ENCODE assay signal across 8 cellular contexts in the genomic region with DNA sequence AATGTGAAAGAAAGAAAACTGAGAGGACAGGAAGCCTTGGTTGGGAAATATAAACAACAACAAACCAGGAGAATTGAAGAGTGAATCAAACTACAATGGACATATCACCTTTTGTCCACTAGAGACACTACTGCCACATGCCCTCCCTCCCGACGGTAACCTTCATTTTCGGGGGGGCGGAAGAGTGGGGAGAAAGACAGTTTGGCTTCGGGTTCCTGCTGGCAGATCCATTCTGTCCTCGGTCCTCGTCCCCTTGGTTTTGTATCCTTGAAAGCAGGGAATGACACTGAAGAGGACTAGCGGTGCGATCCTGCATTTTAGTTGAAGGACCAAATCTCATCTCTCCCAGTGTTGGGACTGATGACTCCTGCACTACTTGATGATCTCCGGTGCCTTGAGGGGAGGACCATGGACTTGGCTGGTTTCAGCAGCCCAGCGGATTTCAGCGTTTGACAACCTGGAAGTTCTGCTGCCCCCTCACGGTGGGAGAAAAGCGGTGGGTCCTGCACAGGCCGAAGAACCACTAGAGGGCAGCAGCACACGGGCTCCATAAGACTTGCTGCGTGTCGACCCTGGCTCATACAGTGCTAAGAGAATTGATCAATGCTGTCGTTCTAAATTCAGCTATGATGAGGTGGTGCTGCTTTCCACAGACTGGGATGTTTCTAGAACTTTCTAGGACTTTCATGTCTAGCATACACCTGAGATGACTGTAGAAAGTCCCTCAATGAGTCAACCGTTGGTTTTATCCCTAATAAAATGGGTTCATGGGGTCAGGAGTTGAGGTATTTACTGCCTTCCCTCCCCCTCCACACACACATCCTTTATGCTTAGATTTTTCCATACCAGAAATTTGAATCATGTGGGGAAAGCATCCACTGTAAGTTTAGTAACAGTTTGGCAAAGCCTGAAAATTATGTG. TPM values are rescaled to one million over a fixed set of nuclear protein-coding genes. Genes with fewer than 3 reads are reported as not detected.
DNase-seq lines count a peak whose midpoint lies in the region; ATAC-seq and TF ChIP-seq lines count a peak whose summit lies in the region.

No MANE protein-coding gene starts in this region.

- no peak for TF ChIP-seq POLR2A in NB4 (IDR thresholded peaks at IDR 0.05; ENCODE audit: extremely low read depth, insufficient read length)

- H3K27ac Mint-ChIP-seq in activated naive CD4-positive, alpha-beta T cell treated with anti-CD3 and anti-CD28 coated beads, Interleukin-2, amount 10 ng/mL, durations not matched to agents 7 days and 5 days = peak overlapping the region; percentile 80

- TF ChIP-seq CTCF in GM10248 (IDR thresholded peaks at IDR 0.05; ENCODE audit: control extremely low read depth, extremely low read depth, low read depth, missing control alignments) = peak; percentile 100
- peak; percentile 100 for TF ChIP-seq CTCF in NB4 (IDR thresholded peaks at IDR 0.05; ENCODE audit: low read depth, low read length)
- TF ChIP-seq CTCF in omental fat pad (IDR thresholded peaks at IDR 0.05) = peak in 2 of 3 donors; percentile 54 to 92

- ATAC-seq in HG02588 (IDR thresholded peaks at IDR 0.05; ENCODE audit: unreplicated experiment) (peak; percentile 97), omental fat pad (ENCODE audit: low FRiP score) (peak; percentile 99)

- CTCF ChIA-PET in GM10248 (lab: Yijun Ruan, JAX) = interaction anchor here (0.5 to 9.8 kb wide), 59 partner anchors 10 to 506 kb away, joined by 3 to 149 read pairs (median 4); partner anchors contain the start of genes HMGCS1, TMEM267 and ZNF131
- CTCF ChIA-PET in activated naive CD4-positive, alpha-beta T cell treated with anti-CD3 and anti-CD28 coated beads, Interleukin-2, amount 10 ng/mL, durations not matched to agents 7 days and 5 days (lab: Charles Lee) = interaction anchor here (0.5 to 7.1 kb wide), 35 partner anchors 12 to 536 kb away, joined by 3 to 69 read pairs (median 4); partner anchors contain the start of genes HMGCS1, NIM1K and ZNF131

- peak overlapping the region; percentile 62 for H3K4me3 Mint-ChIP-seq in activated naive CD4-positive, alpha-beta T cell treated with anti-CD3 and anti-CD28 coated beads, Interleukin-2, amount 10 ng/mL, durations not matched to agents 7 days and 5 days

- H3K27me3 Mint-ChIP-seq in activated naive CD4-positive, alpha-beta T cell treated with anti-CD3 and anti-CD28 coated beads, Interleukin-2, amount 10 ng/mL, durations not matched to agents 7 days and 5 days = no peaks in the 10 kb centered on the region

- peak overlapping the region; percentile 59 for H3K4me3 ChIP-seq in NB4 (ENCODE audit: low read depth, low read length)

- no peaks in the 10 kb centered on the region for H3K9me3 Mint-ChIP-seq in activated naive CD4-positive, alpha-beta T cell treated with anti-CD3 and anti-CD28 coated beads, Interleukin-2, amount 10 ng/mL, durations not matched to agents 7 days and 5 days

- H3K36me3 Mint-ChIP-seq in activated naive CD4-positive, alpha-beta T cell treated with anti-CD3 and anti-CD28 coated beads, Interleukin-2, amount 10 ng/mL, durations not matched to agents 7 days and 5 days = no peaks in the 10 kb centered on the region

- POLR2A ChIA-PET in GM10248 (lab: Yijun Ruan, JAX) = no interaction called here

- peaks cover 45% of the 10 kb centered on the region for H3K4me1 Mint-ChIP-seq in activated naive CD4-positive, alpha-beta T cell treated with anti-CD3 and anti-CD28 coated beads, Interleukin-2, amount 10 ng/mL, durations not matched to agents 7 days and 5 days

- H3K27ac ChIP-seq in temporal lobe (ENCODE audit: low read depth, low read length) = peak overlapping the region; percentile 46

- DNase-seq in GM10248 (ENCODE audit: extremely low spot score) (peak; percentile 87), NB4 (ENCODE audit: low read depth) (peak; percentile 98), SK-N-DZ (ENCODE audit: low spot score) (peak; percentile 95), globus pallidus (ENCODE audit: low spot score) (peak; percentile 93), omental fat pad (ENCODE audit: low spot score) (peak; percentile 79)
- peak; percentile 92 for DNase-seq in activated naive CD4-positive, alpha-beta T cell treated with anti-CD3 and anti-CD28 coated beads, Interleukin-2, amount 10 ng/mL, durations not matched to agents 7 days and 5 days

RNA-seq across cellular contexts. Expression of gene ZNF131, which starts 15.1 kb away (rescaled TPM):
- 41.4 and 41.5 TPM in 2 replicates for polyA plus RNA-seq in SK-N-DZ (2014; cell fraction: cytosol; rRNA removed)
- polyA plus RNA-seq in SK-N-DZ (2014; cell fraction: nucleus; rRNA removed) = 57.2 and 57.9 TPM in 2 replicates
- total RNA-seq in omental fat pad (10 to 100 TPM; 31.9 to 41.8 (median 35.3) TPM), temporal lobe (53.1 TPM)

Comparison
In these comparisons a context has a peak if more than half of its experiments do, and no peak if none do; other contexts are left out.
1. Peak in every context shown above with its lines: DNase-seq, ATAC-seq, H3K4me3 ChIP-seq and H3K27ac ChIP-seq.